Comparison of ENCODE assay signal across 11 cellular contexts in the genomic region with DNA sequence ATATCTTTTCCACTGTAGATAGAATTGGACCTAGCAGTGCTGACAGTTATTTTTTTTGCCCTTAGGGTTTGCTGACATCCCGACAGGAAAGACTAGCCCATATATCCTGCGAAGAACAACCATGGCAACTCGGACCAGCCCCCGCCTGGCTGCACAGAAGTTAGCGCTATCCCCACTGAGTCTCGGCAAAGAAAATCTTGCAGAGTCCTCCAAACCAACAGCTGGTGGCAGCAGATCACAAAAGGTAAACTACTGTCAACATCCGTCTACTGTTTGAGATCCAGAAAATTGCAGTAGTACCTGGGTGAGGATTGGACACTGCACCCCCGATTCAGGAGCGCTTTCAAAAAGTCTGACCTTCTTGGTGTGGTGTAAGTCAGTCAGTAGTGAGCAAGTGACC. TPM values are rescaled to one million over a fixed set of nuclear protein-coding genes. Genes with fewer than 3 reads are reported as not detected.
A peak's percentile ranks its signal among the peaks of the same experiment; 100 is the strongest.
DNase-seq lines count a peak whose midpoint lies in the region; ATAC-seq and TF ChIP-seq lines count a peak whose summit lies in the region.
"Had no signal": no experiment of that assay in that cellular context is flagged by ENCODE, and none has a peak within 500 bp of the region (broad histone marks: within the 10 kb centered on the region; RNA-seq: fewer than 3 reads in every experiment).

No MANE protein-coding gene starts in this region.

- ATAC-seq in GM21367 (IDR thresholded peaks at IDR 0.05; ENCODE audit: unreplicated experiment): no peak
- ATAC-seq: activated naive CD4-positive, alpha-beta T cell treated with anti-CD3 and anti-CD28 coated beads, Interleukin-2, amount 50 U/mL, for 72 hours had no signal

- no peak overlapping the region for H3K4me3 ChIP-seq in fibroblast of villous mesenchyme (ENCODE audit: low read depth, low read length)

- in situ Hi-C loops in SK-MEL-5 (cut with HindIII; ENCODE audit: low pct_unique_long_range_greater_than_20kb, low sequenced_read_pairs): no loop called here

- DNase-seq in NCI-H748 (lab: John Stamatoyannopoulos, UW; ENCODE audit: unreplicated experiment) (peak; percentile 14), NCI-H748 treated with DMSO at 0.1 percent for 48 hours (lab: John Stamatoyannopoulos, UW) (no peak), SK-MEL-5 (ENCODE audit: low read depth, low spot score) (peak; percentile 51), fibroblast of villous mesenchyme (ENCODE audit: low read depth) (peak; percentile 32), smooth muscle cell of the brain vasculature (ENCODE audit: low read depth, low spot score) (peak; percentile 28), MV-4-11 (lab: John Stamatoyannopoulos, UW) (no peak)
- DNase-seq in stimulated activated CD8-positive, alpha-beta memory T cell treated with anti-CD3 and anti-CD28 coated beads, Interleukin-4, amount 100 ng/mL, for 48 hours: no peak
- DNase-seq: CD4-positive, CD25-positive, alpha-beta regulatory T cell; stimulated activated CD4-positive, alpha-beta T cell treated with anti-CD3 and anti-CD28 coated beads, Interleukin-2, amount 100 ng/mL, for 48 hours had no signal

- peak; percentile 47 for TF ChIP-seq CTCF in fibroblast of villous mesenchyme (IDR thresholded peaks at IDR 0.05; ENCODE audit: insufficient read depth, low read depth, low read length)

RNA-seq across cellular contexts. Expression of gene CENPF, which starts 55.8 kb away (rescaled TPM):
- total RNA-seq in SK-MEL-5 (2014; rRNA removed; shearing (Covaris generic)): 58.1 and 66.4 TPM in 2 replicates
- polyA plus RNA-seq in SK-MEL-5 (2015; cell fraction: cytosol; rRNA removed): 68.0 and 73.8 TPM in 2 replicates
- polyA plus RNA-seq in SK-MEL-5 (2015; cell fraction: nucleus; rRNA removed): 75.3 and 78.0 TPM in 2 replicates
- 19.3 and 30.7 TPM in 2 replicates for total RNA-seq in fibroblast of villous mesenchyme

Comparison
In these comparisons a context has a peak if more than half of its experiments do, and no peak if none do; other contexts are left out.
1. DNase-seq: peak in NCI-H748 (single experiment), SK-MEL-5 (single experiment), fibroblast of villous mesenchyme (single experiment) and smooth muscle cell of the brain vasculature (single experiment); none in NCI-H748 treated with DMSO at 0.1 percent for 48 hours (single experiment), stimulated activated CD8-positive, alpha-beta memory T cell treated with anti-CD3 and anti-CD28 coated beads, Interleukin-4, amount 100 ng/mL, for 48 hours (single experiment) and MV-4-11 (single experiment).